ENCODE assay signal across 9 cellular contexts in genomic region chr4:168486961-168487820, GRCh38. TPM values are rescaled to one million over a fixed set of nuclear protein-coding genes. Genes with fewer than 3 reads are reported as not detected.
A peak's percentile ranks its signal among the peaks of the same experiment; 100 is the strongest.
DNase-seq lines count a peak whose midpoint lies in the region; ATAC-seq and TF ChIP-seq lines count a peak whose summit lies in the region.
"Had no signal": no experiment of that assay in that cellular context is flagged by ENCODE, and none has a peak within 500 bp of the region (broad histone marks: within the 10 kb centered on the region; RNA-seq: fewer than 3 reads in every experiment).

No MANE protein-coding gene starts in this region.

- H2BK120ac ChIP-seq in mesenchymal stem cell (ENCODE audit: low read depth, low read length), result no peak overlapping the region

- no peak overlapping the region for H2BK5ac ChIP-seq in mesenchymal stem cell (ENCODE audit: low read depth, low read length, poor library complexity, severe bottlenecking)

- no peaks in the 10 kb centered on the region for H3K9me3 Mint-ChIP-seq in activated naive CD8-positive, alpha-beta T cell treated with anti-CD3 and anti-CD28 coated beads, Interleukin-2, amount 50 U/mL, for 24 hours

- no peaks in the 10 kb centered on the region for H3K9me2 ChIP-seq in Loucy (replicated peaks; ENCODE audit: low read depth, low read length)

- no peak overlapping the region for H3K4ac ChIP-seq in mesenchymal stem cell (ENCODE audit: low read depth in 1 of 2, low read length in 2 of 2)

- no peaks in the 10 kb centered on the region for H3K79me2 ChIP-seq in Loucy (ENCODE audit: insufficient read depth, low read length)

- WGBS in mesenchymal stem cell, result 75% methylated on average over 8 of the region's 8 CpGs

- H3K4me2 ChIP-seq in Loucy (ENCODE audit: low read depth, low read length, poor library complexity, severe bottlenecking), result no peak overlapping the region
- no peak overlapping the region for H3K4me2 ChIP-seq in mesenchymal stem cell (ENCODE audit: low read length, poor library complexity, severe bottlenecking)

- H3K23ac ChIP-seq in mesenchymal stem cell (ENCODE audit: low read length in 2 of 2), result no peak overlapping the region

- no peaks in the 10 kb centered on the region for H4K20me1 ChIP-seq in Loucy (ENCODE audit: insufficient read depth, low read length, poor library complexity, severe bottlenecking)

- no peaks in the 10 kb centered on the region for H3K79me1 ChIP-seq in mesenchymal stem cell (replicated peaks; ENCODE audit: low read length, poor library complexity, severe bottlenecking)

- H3K4me3 Mint-ChIP-seq in activated naive CD8-positive, alpha-beta T cell treated with anti-CD3 and anti-CD28 coated beads, Interleukin-2, amount 50 U/mL, for 24 hours, result no peak overlapping the region

- H2BK15ac ChIP-seq in mesenchymal stem cell (ENCODE audit: low read depth, poor library complexity, severe bottlenecking), result no peak overlapping the region

- H3K27ac Mint-ChIP-seq in activated naive CD8-positive, alpha-beta T cell treated with anti-CD3 and anti-CD28 coated beads, Interleukin-2, amount 50 U/mL, for 24 hours, result peak overlapping the region; percentile 26

- peak; percentile 98 for ATAC-seq in activated naive CD8-positive, alpha-beta T cell treated with anti-CD3 and anti-CD28 coated beads, Interleukin-2, amount 50 U/mL, for 24 hours
- no peak for ATAC-seq in GM19467 (IDR thresholded peaks at IDR 0.05; ENCODE audit: unreplicated experiment)

- H3K9me3 ChIP-seq in Loucy (ENCODE audit: insufficient read depth, low read depth, low read length) (no peaks in the 10 kb centered on the region), mesenchymal stem cell (ENCODE audit: control insufficient read depth, low read length) (no peaks in the 10 kb centered on the region)

- peak overlapping the region; percentile 30 to 38 for H3K18ac ChIP-seq in mesenchymal stem cell (ENCODE audit: low read depth in 1 of 2, low read length in 2 of 2)

- H2AFZ ChIP-seq in Loucy (ENCODE audit: low read length), result peak overlapping the region; percentile 56
- H2AFZ ChIP-seq in mesenchymal stem cell (ENCODE audit: low read depth, low read length), result no peak overlapping the region

- no peak overlapping the region for H3K4me3 ChIP-seq in Loucy (ENCODE audit: low read length, poor library complexity, severe bottlenecking)
- no peak overlapping the region for H3K4me3 ChIP-seq in mesenchymal stem cell (ENCODE audit: insufficient read depth in 1 of 2, low read depth in 1 of 2, low read length in 2 of 2)

- no peak overlapping the region for H3K9ac ChIP-seq in Loucy (ENCODE audit: low read depth, low read length, poor library complexity, severe bottlenecking)
- peak overlapping the region; percentile 56 for H3K9ac ChIP-seq in mesenchymal stem cell (ENCODE audit: low read length)

- no peak overlapping the region for H3K14ac ChIP-seq in mesenchymal stem cell (ENCODE audit: low read length in 2 of 2)

- H3K27me3 ChIP-seq in Loucy (ENCODE audit: insufficient read depth, low read length, poor library complexity, severe bottlenecking) (no peaks in the 10 kb centered on the region), mesenchymal stem cell (ENCODE audit: control insufficient read depth in 1 of 2, insufficient read depth in 1 of 2, low read length in 2 of 2) (no peaks in the 10 kb centered on the region)

- H3K36me3 ChIP-seq in Loucy (ENCODE audit: insufficient read depth, low read length) (no peaks in the 10 kb centered on the region), mesenchymal stem cell (ENCODE audit: control insufficient read depth in 1 of 2, insufficient read depth in 2 of 2, low read depth in 1 of 2, low read length in 2 of 2) (no peaks in the 10 kb centered on the region)

- no peak overlapping the region for H2BK12ac ChIP-seq in mesenchymal stem cell (ENCODE audit: low read length in 2 of 2)

- peak overlapping the region; percentile 30 for H4K91ac ChIP-seq in mesenchymal stem cell (ENCODE audit: low read length)

- H2AK5ac ChIP-seq in mesenchymal stem cell (ENCODE audit: low read length, severe bottlenecking), result no peak overlapping the region

- H4K8ac ChIP-seq in mesenchymal stem cell (ENCODE audit: low read length), result peak overlapping the region; percentile 62

- peak; percentile 83 for DNase-seq in EH (ENCODE audit: low read depth)
- no peak for DNase-seq in activated naive CD8-positive, alpha-beta T cell treated with anti-CD3 and anti-CD28 coated beads, Interleukin-2, amount 50 U/mL, for 24 hours
- DNase-seq in mesenchymal stem cell, result peak; percentile 52
- no peak for DNase-seq in NCI-H1417 (lab: John Stamatoyannopoulos, UW)
- DNase-seq in NCI-H345 (lab: John Stamatoyannopoulos, UW), result no peak
- DNase-seq in retina, result no peak

- H3K4me1 Mint-ChIP-seq in activated naive CD8-positive, alpha-beta T cell treated with anti-CD3 and anti-CD28 coated beads, Interleukin-2, amount 50 U/mL, for 24 hours, result peaks cover 26% of the 10 kb centered on the region

- TF ChIP-seq CTCF in Loucy (conservative IDR thresholded peaks at IDR 0.05; ENCODE audit: low read length), result no peak

- H3K27ac ChIP-seq in mesenchymal stem cell (ENCODE audit: low read length, poor library complexity, severe bottlenecking), result no peak overlapping the region
- H3K27ac ChIP-seq: VCaP had no signal

- H3K27me3 Mint-ChIP-seq in activated naive CD8-positive, alpha-beta T cell treated with anti-CD3 and anti-CD28 coated beads, Interleukin-2, amount 50 U/mL, for 24 hours, result no peaks in the 10 kb centered on the region

- H3K4me1 ChIP-seq in Loucy (ENCODE audit: insufficient read depth, low read length, poor library complexity, severe bottlenecking), result peaks cover 30% of the 10 kb centered on the region
- H3K4me1 ChIP-seq in mesenchymal stem cell (ENCODE audit: control insufficient read depth, insufficient read depth, low read depth, low read length), result peaks cover 4% of the 10 kb centered on the region

- H3K36me3 Mint-ChIP-seq in activated naive CD8-positive, alpha-beta T cell treated with anti-CD3 and anti-CD28 coated beads, Interleukin-2, amount 50 U/mL, for 24 hours (ENCODE audit: low read depth), result no peaks in the 10 kb centered on the region

- H3F3A ChIP-seq in Loucy (ENCODE audit: low read depth), result no peaks in the 10 kb centered on the region

RNA-seq across cellular contexts. Expression of gene DDX60L, which starts 6.9 kb away (rescaled TPM):
- 8.1 TPM for polyA plus RNA-seq in mesenchymal stem cell (2013, experiment 1 of 2)
- 7.8 TPM for polyA plus RNA-seq in mesenchymal stem cell (2013, experiment 2 of 2)

RNA-seq across cellular contexts. Expression of gene PALLD, which starts 9.7 kb away (rescaled TPM):
- 109 TPM for polyA plus RNA-seq in mesenchymal stem cell (2013, experiment 1 of 2)
- polyA plus RNA-seq in mesenchymal stem cell (2013, experiment 2 of 2), result 108 TPM

Comparison
In these comparisons a context has a peak if more than half of its experiments do, and no peak if none do; other contexts are left out.
1. DNase-seq: peak in EH (single experiment) and mesenchymal stem cell (single experiment); none in activated naive CD8-positive, alpha-beta T cell treated with anti-CD3 and anti-CD28 coated beads, Interleukin-2, amount 50 U/mL, for 24 hours (single experiment), NCI-H1417 (0 of 3), NCI-H345 (single experiment) and retina (single experiment).